In the genomic region with DNA sequence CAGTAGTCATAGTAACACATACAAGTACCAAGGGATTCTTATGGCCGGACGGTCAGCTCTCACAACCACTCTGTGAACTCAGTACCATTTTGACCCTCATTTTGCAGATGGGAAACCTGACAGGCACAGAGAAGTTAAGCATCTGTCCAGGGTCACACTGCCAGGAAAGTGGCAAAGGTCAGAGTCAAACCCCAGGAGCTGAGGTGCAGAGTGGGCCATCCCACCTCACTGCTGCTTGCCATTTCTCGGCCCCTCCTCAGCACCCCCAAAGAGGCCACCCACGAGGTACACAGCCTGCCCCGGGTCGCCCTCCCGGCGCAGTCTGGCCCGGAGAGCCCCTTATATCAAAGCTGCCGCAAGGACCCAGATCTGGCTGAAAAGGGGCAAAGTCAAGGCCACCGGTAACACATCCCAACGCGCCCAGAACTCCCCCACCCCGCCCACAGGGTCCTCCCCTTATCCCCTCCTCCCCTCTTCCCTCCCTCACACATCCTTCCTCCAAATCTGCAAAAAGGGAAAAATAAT, we compare ENCODE assay signal across 8 cellular contexts. TPM values are rescaled to one million over a fixed set of nuclear protein-coding genes. Genes with fewer than 3 reads are reported as not detected.
DNase-seq lines count a peak whose midpoint lies in the region; ATAC-seq and TF ChIP-seq lines count a peak whose summit lies in the region.

No MANE protein-coding gene starts in this region.

- ATAC-seq in activated CD8-positive, alpha-beta T cell treated with anti-CD3 and anti-CD28 coated beads for 36 hours: no peak
- ATAC-seq in stimulated activated effector memory CD8-positive, alpha-beta T cell treated with anti-CD3 and anti-CD28 coated beads, Interleukin-12 subunit alpha, Interleukin-12 subunit beta, amount 100 ng/mL, for 72 hours: no peak

- no peak for TF ChIP-seq CTCF in activated CD8-positive, alpha-beta T cell treated with anti-CD3 and anti-CD28 coated beads for 36 hours (IDR thresholded peaks at IDR 0.05)

- intact Hi-C loops in activated CD8-positive, alpha-beta T cell treated with anti-CD3 and anti-CD28 coated beads for 36 hours (cut with micrococcal nuclease): no loop called here

- H3K4me3 ChIP-seq in HAP-1: peak overlapping the region; percentile 91
- H3K4me3 ChIP-seq in iPS-11a (ENCODE audit: low read depth, low read length): peak overlapping the region; percentile 78

- H3K36me3 ChIP-seq in HAP-1 (replicated peaks): no peaks in the 10 kb centered on the region

- POLR2A ChIA-PET in activated CD8-positive, alpha-beta T cell treated with anti-CD3 and anti-CD28 coated beads for 36 hours (lab: Charles Lee): interaction anchor here (0.9 to 2.4 kb wide), 7 partner anchors 9 to 190 kb away, joined by 3 to 11 read pairs (median 4); no protein-coding TSS in a partner anchor

- peak in 1 of 2 experiments; percentile 47 for DNase-seq in HAP-1 (ENCODE audit: low spot score in 2 of 2)
- no peak for DNase-seq in activated CD8-positive, alpha-beta T cell treated with anti-CD3 and anti-CD28 coated beads for 36 hours
- DNase-seq in stimulated activated effector memory CD8-positive, alpha-beta T cell treated with anti-CD3 and anti-CD28 coated beads, Interleukin-12 subunit alpha, Interleukin-12 subunit beta, amount 100 ng/mL, for 72 hours (ENCODE audit: low spot score in 2 of 2): no peak
- no peak for DNase-seq in DMS114 treated with DMSO at 0.1 percent for 48 hours (lab: John Stamatoyannopoulos, UW; ENCODE audit: unreplicated experiment)
- DNase-seq in stimulated activated CD4-positive, alpha-beta T cell treated with anti-CD3 and anti-CD28 coated beads, Interleukin-1b, Interleukin-23, amount 100 ng/mL, for 48 hours: no peak
- DNase-seq in activated CD4-positive, alpha-beta T cell treated with anti-CD3 and anti-CD28 coated beads for 1 hour: no peak
- DNase-seq in activated CD4-positive, alpha-beta T cell treated with anti-CD3 and anti-CD28 coated beads for 48 hours: no peak

- peaks cover 43% of the 10 kb centered on the region for H3K4me1 Mint-ChIP-seq in activated CD8-positive, alpha-beta T cell treated with anti-CD3 and anti-CD28 coated beads for 36 hours (ENCODE audit: low read depth)
- H3K4me1 Mint-ChIP-seq in stimulated activated effector memory CD8-positive, alpha-beta T cell treated with anti-CD3 and anti-CD28 coated beads, Interleukin-12 subunit alpha, Interleukin-12 subunit beta, amount 100 ng/mL, for 72 hours: peaks cover 42% of the 10 kb centered on the region

- no peaks in the 10 kb centered on the region for H3K27me3 ChIP-seq in HAP-1 (ENCODE audit: low read depth)

- H3K4me1 ChIP-seq in HAP-1: peaks cover 31% of the 10 kb centered on the region

- H3K9me3 ChIP-seq in HAP-1: no peaks in the 10 kb centered on the region

- peak overlapping the region; percentile 87 for H3K27ac Mint-ChIP-seq in activated CD8-positive, alpha-beta T cell treated with anti-CD3 and anti-CD28 coated beads for 36 hours
- H3K27ac Mint-ChIP-seq in stimulated activated effector memory CD8-positive, alpha-beta T cell treated with anti-CD3 and anti-CD28 coated beads, Interleukin-12 subunit alpha, Interleukin-12 subunit beta, amount 100 ng/mL, for 72 hours: peak overlapping the region; percentile 83

- in situ Hi-C loops in HAP-1 (cut with MboI; ENCODE audit: low sequenced_read_pairs): no loop called here

- CTCF ChIA-PET in activated CD8-positive, alpha-beta T cell treated with anti-CD3 and anti-CD28 coated beads for 36 hours (lab: Charles Lee): interaction anchor here (0.9 to 2.6 kb wide), 4 partner anchors 11 to 206 kb away, joined by 3 to 9 read pairs (median 4); no protein-coding TSS in a partner anchor

- H3K4me3 Mint-ChIP-seq in activated CD8-positive, alpha-beta T cell treated with anti-CD3 and anti-CD28 coated beads for 36 hours: peak overlapping the region; percentile 92
- peak overlapping the region; percentile 86 for H3K4me3 Mint-ChIP-seq in stimulated activated effector memory CD8-positive, alpha-beta T cell treated with anti-CD3 and anti-CD28 coated beads, Interleukin-12 subunit alpha, Interleukin-12 subunit beta, amount 100 ng/mL, for 72 hours

- no peaks in the 10 kb centered on the region for H3K9me3 Mint-ChIP-seq in activated CD8-positive, alpha-beta T cell treated with anti-CD3 and anti-CD28 coated beads for 36 hours
- no peaks in the 10 kb centered on the region for H3K9me3 Mint-ChIP-seq in stimulated activated effector memory CD8-positive, alpha-beta T cell treated with anti-CD3 and anti-CD28 coated beads, Interleukin-12 subunit alpha, Interleukin-12 subunit beta, amount 100 ng/mL, for 72 hours

- H3K36me3 Mint-ChIP-seq in activated CD8-positive, alpha-beta T cell treated with anti-CD3 and anti-CD28 coated beads for 36 hours (ENCODE audit: low read depth): no peaks in the 10 kb centered on the region
- peaks cover 4% of the 10 kb centered on the region for H3K36me3 Mint-ChIP-seq in stimulated activated effector memory CD8-positive, alpha-beta T cell treated with anti-CD3 and anti-CD28 coated beads, Interleukin-12 subunit alpha, Interleukin-12 subunit beta, amount 100 ng/mL, for 72 hours

- no peaks in the 10 kb centered on the region for H3K27me3 Mint-ChIP-seq in activated CD8-positive, alpha-beta T cell treated with anti-CD3 and anti-CD28 coated beads for 36 hours

RNA-seq across cellular contexts. Expression of a gene that starts 1.7 kb away (rescaled TPM):
- total RNA-seq in activated CD8-positive, alpha-beta T cell treated with anti-CD3 and anti-CD28 coated beads for 36 hours: 100 to 1,000 TPM; 105 to 110 TPM
